In genomic region chr9:71384343-71384742, GRCh38 we compare ENCODE assay signal across 25 cellular contexts.
DNase-seq lines count a peak whose midpoint lies in the region; ATAC-seq, FAIRE-seq and TF ChIP-seq lines count a peak whose summit lies in the region.
"Had no signal": no experiment of that assay in that cellular context is flagged by ENCODE, and none has a peak within 500 bp of the region (broad histone marks: within the 10 kb centered on the region; RNA-seq: fewer than 3 reads in every experiment).

No MANE protein-coding gene starts in this region.

- H3K4me1 ChIP-seq in HepG2 (ENCODE audit: insufficient read depth, low read length), result no peaks in the 10 kb centered on the region
- no peaks in the 10 kb centered on the region for H3K4me1 ChIP-seq in right lobe of liver
- H3K4me1 ChIP-seq in A673 (ENCODE audit: insufficient read depth, low read length, poor library complexity, severe bottlenecking), result no peaks in the 10 kb centered on the region
- H3K4me1 ChIP-seq: A549, SJCRH30 had no signal

- FAIRE-seq in HepG2 (lab: Jason Lieb, UNC), result no peak
- FAIRE-seq: A549, G401.6, GM12892, RCC 7860 had no signal

- no peak overlapping the region for H3K27ac ChIP-seq in HepG2 (ENCODE audit: extremely low read length, insufficient read depth, low read length)
- H3K27ac ChIP-seq in right lobe of liver, result no peak overlapping the region
- peak overlapping the region; percentile 23 for H3K27ac ChIP-seq in neural cell (ENCODE audit: low read length)
- no peak overlapping the region for H3K27ac ChIP-seq in A673 (ENCODE audit: low read depth, low read length, poor library complexity, severe bottlenecking)
- H3K27ac ChIP-seq: A549, BLaER1, SJCRH30 had no signal

- no peaks in the 10 kb centered on the region for H3K9me3 ChIP-seq in HepG2 (ENCODE audit: low read length)
- H3K9me3 ChIP-seq in right lobe of liver, result no peaks in the 10 kb centered on the region
- H3K9me3 ChIP-seq in neural cell (ENCODE audit: low read length), result no peaks in the 10 kb centered on the region
- H3K9me3 ChIP-seq in A673 (ENCODE audit: low read depth, low read length, poor library complexity, severe bottlenecking), result no peaks in the 10 kb centered on the region
- H3K9me3 ChIP-seq: A549, BLaER1, SJCRH30 had no signal

- H3K36me3 ChIP-seq in HepG2 (replicated peaks in 1 of 2; ENCODE audit: control insufficient read depth in 1 of 2, insufficient read depth in 2 of 2, low read length in 2 of 2), result no peaks in the 10 kb centered on the region
- H3K36me3 ChIP-seq in right lobe of liver, result no peaks in the 10 kb centered on the region
- no peaks in the 10 kb centered on the region for H3K36me3 ChIP-seq in neural cell (ENCODE audit: insufficient read depth, low read length)
- no peaks in the 10 kb centered on the region for H3K36me3 ChIP-seq in A673 (ENCODE audit: insufficient read depth, low read length, poor library complexity, severe bottlenecking)
- H3K36me3 ChIP-seq: BLaER1, SJCRH30 had no signal

- TF ChIP-seq POLR2A in HepG2 (IDR thresholded peaks at IDR 0.05; ENCODE audit: insufficient read depth in 1 of 2, low read depth in 2 of 2, low read length in 2 of 2) (no peak), right lobe of liver (IDR thresholded peaks at IDR 0.05) (no peak)

- H3K4me3 ChIP-seq in HepG2 (replicated peaks in 1 of 3; ENCODE audit: insufficient read depth in 1 of 3, low read depth in 2 of 3, low read length in 3 of 3), result no peak overlapping the region
- no peak overlapping the region for H3K4me3 ChIP-seq in right lobe of liver
- peak overlapping the region; percentile 28 for H3K4me3 ChIP-seq in neural cell (ENCODE audit: low read length)
- no peak overlapping the region for H3K4me3 ChIP-seq in A673 (ENCODE audit: low read depth, low read length, poor library complexity, severe bottlenecking)
- H3K4me3 ChIP-seq: A549, BLaER1, SJCRH30 had no signal

- TF ChIP-seq EP300 in HepG2 (IDR thresholded peaks at IDR 0.05; ENCODE audit: low read depth in 2 of 2, low read length in 2 of 2) (no peak), HepG2 (CRISPR knock-in tag; IDR thresholded peaks at IDR 0.05; ENCODE audit: borderline replicate concordance) (no peak), neural cell (conservative IDR thresholded peaks at IDR 0.05; ENCODE audit: poor library complexity, severe bottlenecking) (no peak)

- no peak for ATAC-seq in HepG2
- ATAC-seq in right lobe of liver, result no peak
- no peak for ATAC-seq in left lobe of liver
- ATAC-seq: A549 had no signal

- no peak overlapping the region for H3K9ac ChIP-seq in HepG2 (ENCODE audit: insufficient read depth, low read depth, low read length)
- H3K9ac ChIP-seq in neural cell (ENCODE audit: low read length), result no peak overlapping the region
- H3K9ac ChIP-seq: BLaER1 had no signal

- BruUV-seq in HepG2 (replicated peaks; lab: Mats Ljungman, UMichigan) (no TSS peak), A673 (replicated peaks; lab: Mats Ljungman, UMichigan) (no TSS peak)

- H3F3A ChIP-seq in neural cell (ENCODE audit: insufficient read depth, low read length, poor library complexity, severe bottlenecking), result no peaks in the 10 kb centered on the region

- H3K4me2 ChIP-seq in HepG2 (ENCODE audit: low read depth, low read length), result no peak overlapping the region
- H3K4me2 ChIP-seq in neural cell (ENCODE audit: low read length), result peak overlapping the region; percentile 5
- H3K4me2 ChIP-seq: A549, BLaER1 had no signal

- no peak for TF ChIP-seq RAD21 in HepG2 (CRISPR knock-in tag; IDR thresholded peaks at IDR 0.05)
- TF ChIP-seq RAD21 in neural cell (conservative IDR thresholded peaks at IDR 0.05), result no peak

- no peak for DNase-seq in HepG2 (ENCODE audit: low spot score)
- DNase-seq in right lobe of liver, result no peak
- DNase-seq in SK-MEL-5 (ENCODE audit: low read depth, low spot score), result peak; percentile 5
- DNase-seq in A673 (ENCODE audit: low spot score), result no peak
- DNase-seq in SW 1271 (lab: John Stamatoyannopoulos, UW), result no peak
- DNase-seq in left lobe of liver (ENCODE audit: low spot score), result no peak
- DNase-seq in cerebellar nuclear complex (lab: John Stamatoyannopoulos, UW), result no peak
- DNase-seq: CD4-positive, alpha-beta T cell; COR-L47; H7; Karpas-422; MV-4-11; NCI-H1105 treated with DMSO at 0.1 percent for 48 hours; NCI-H1694 treated with DMSO at 0.1 percent for 48 hours; NCI-H2081 treated with DMSO at 0.1 percent for 48 hours; NCI-H226; NCI-H510A treated with DMSO at 0.1 percent for 48 hours; OCI-M1; SJCRH30 had no signal

- H4K20me1 ChIP-seq in HepG2 (ENCODE audit: insufficient read depth, low read length) (no peaks in the 10 kb centered on the region), neural cell (ENCODE audit: insufficient read depth) (no peaks in the 10 kb centered on the region)
- H4K20me1 ChIP-seq: BLaER1 had no signal

- H3K9me2 ChIP-seq in neural cell (ENCODE audit: insufficient read depth, low read length), result no peaks in the 10 kb centered on the region

- H2AFZ ChIP-seq in HepG2 (ENCODE audit: low read length), result no peak overlapping the region
- H2AFZ ChIP-seq in neural cell (ENCODE audit: low read depth, low read length), result no peak overlapping the region

- CTCF ChIA-PET in HepG2 (lab: Yijun Ruan, JAX; ENCODE audit: low intra/inter-chr PET ratio, low total read pairs) (no interaction called here), A673 (lab: Charles Lee) (no interaction called here)

- H3K79me2 ChIP-seq in HepG2 (ENCODE audit: insufficient read depth, low read length), result no peaks in the 10 kb centered on the region
- H3K79me2 ChIP-seq in neural cell (replicated peaks; ENCODE audit: insufficient read depth, low read length), result no peaks in the 10 kb centered on the region

- intact Hi-C loops in HepG2 (cut with micrococcal nuclease; ENCODE audit: unreplicated experiment) (no loop called here), right lobe of liver (cut with DNase I) (no loop called here), A673 (cut with micrococcal nuclease; ENCODE audit: unreplicated experiment) (no loop called here)

- in situ Hi-C loops in HepG2 (cut with HindIII; ENCODE audit: extremely low pct_ligation_motif_present, low pct_unique_long_range_greater_than_20kb), result no loop called here
- in situ Hi-C loops in SK-MEL-5 (cut with HindIII; ENCODE audit: low pct_unique_long_range_greater_than_20kb, low sequenced_read_pairs), result no loop called here

- POLR2A ChIA-PET in HepG2 (lab: Yijun Ruan, JAX), result no interaction called here
- POLR2A ChIA-PET in A673 (lab: Charles Lee; ENCODE audit: low non-redundant PET), result no interaction called here

- TF ChIP-seq CTCF in HepG2 (CRISPR knock-in tag; IDR thresholded peaks at IDR 0.05), result no peak
- TF ChIP-seq CTCF in right lobe of liver (IDR thresholded peaks at IDR 0.05), result no peak
- no peak for TF ChIP-seq CTCF in neural cell (IDR thresholded peaks at IDR 0.05; ENCODE audit: poor library complexity, severe bottlenecking)
- no peak for TF ChIP-seq CTCF in A673 (conservative IDR thresholded peaks at IDR 0.05; ENCODE audit: low read depth, low read length)

- 4% methylated on average over 4 of the region's 4 CpGs for WGBS in HepG2 (ENCODE audit: low lambda C conversion rate)
- 61% methylated on average over 4 of the region's 4 CpGs for WGBS in right lobe of liver (ENCODE audit: insufficient coverage, low coverage, low lambda C conversion rate, missing lambda C conversion rate)

- H3K27me3 ChIP-seq in HepG2 (ENCODE audit: control insufficient read depth in 1 of 2, insufficient read depth in 2 of 2, low read length in 2 of 2), result no peaks in the 10 kb centered on the region
- H3K27me3 ChIP-seq in right lobe of liver, result no peaks in the 10 kb centered on the region
- no peaks in the 10 kb centered on the region for H3K27me3 ChIP-seq in neural cell (ENCODE audit: insufficient read depth, low read depth, low read length)
- peaks cover 7% of the 10 kb centered on the region for H3K27me3 ChIP-seq in A673 (replicated peaks; ENCODE audit: insufficient read depth, low read depth, low read length, poor library complexity)
- H3K27me3 ChIP-seq: BLaER1 had no signal

TF ChIP-seq in HepG2, 621 proteins besides CTCF, POLR2A, EP300 and RAD21:
- TF ChIP-seq HNRNPUL1 (IDR thresholded peaks at IDR 0.05; ENCODE audit: low read depth, low read length) (no peak), RFX1 (IDR thresholded peaks at IDR 0.05) (peak; percentile 37; the same call in 1 of the 2 replicates)

TF ChIP-seq in neural cell, 6 proteins besides CTCF, POLR2A, EP300 and RAD21:
- TF ChIP-seq POLR2AphosphoS5 (IDR thresholded peaks at IDR 0.05), result no peak
